Comparison of ENCODE assay signal across 1 cellular context in genomic region chr11:34915136-34916013, GRCh38.
A peak's percentile ranks its signal among the peaks of the same experiment; 100 is the strongest.
TF ChIP-seq lines count a peak whose summit lies in the region.

No MANE protein-coding gene starts in this region.

TF ChIP-seq in HepG2, 621 proteins besides CTCF, POLR2A, EP300 and RAD21 (continued from another document and continues in another):
- no peak for TF ChIP-seq TFAP4 (IDR thresholded peaks at IDR 0.05; ENCODE audit: borderline replicate concordance, low read depth)
- peak; percentile 26; the same call in 1 of the 2 replicates for TF ChIP-seq NR2F2 (IDR thresholded peaks at IDR 0.05; ENCODE audit: borderline replicate concordance, low read depth)
- no peak for TF ChIP-seq TGIF2 (CRISPR knock-in tag; IDR thresholded peaks at IDR 0.05)
- TF ChIP-seq ZNF225 (CRISPR knock-in tag; IDR thresholded peaks at IDR 0.05), result no peak
- no peak for TF ChIP-seq ZSCAN30 (CRISPR knock-in tag; IDR thresholded peaks at IDR 0.05)
- no peak for TF ChIP-seq GLMP (CRISPR knock-in tag; IDR thresholded peaks at IDR 0.05; ENCODE audit: borderline replicate concordance)
- no peak; the same call in 1 of the 2 replicates for TF ChIP-seq NFAT5 (CRISPR knock-in tag; IDR thresholded peaks at IDR 0.05)
- TF ChIP-seq ZNF34 (CRISPR knock-in tag; IDR thresholded peaks at IDR 0.05; ENCODE audit: borderline replicate concordance), result 0 out of 2 replicates have a peak, but pooled peaks have one; percentile 14
- TF ChIP-seq TOPORS (CRISPR knock-in tag; IDR thresholded peaks at IDR 0.05), result no peak
- peak; percentile 21; the same call in 1 of the 2 replicates for TF ChIP-seq NR2F6 (IDR thresholded peaks at IDR 0.05)
- no peak for TF ChIP-seq NR2F6 (CRISPR knock-in tag; IDR thresholded peaks at IDR 0.05)
- no peak for TF ChIP-seq WIZ (CRISPR knock-in tag; IDR thresholded peaks at IDR 0.05)
- TF ChIP-seq TBX2 (CRISPR knock-in tag; IDR thresholded peaks at IDR 0.05; ENCODE audit: borderline replicate concordance), result no peak
- TF ChIP-seq DRAP1 (CRISPR knock-in tag; IDR thresholded peaks at IDR 0.05), result no peak
- 0 out of 2 replicates have a peak, but pooled peaks have one; percentile 38 for TF ChIP-seq ARNT2 (CRISPR knock-in tag; IDR thresholded peaks at IDR 0.05; ENCODE audit: low read depth)
- TF ChIP-seq NFRKB (IDR thresholded peaks at IDR 0.05), result no peak
- TF ChIP-seq ZNF614 (CRISPR knock-in tag; IDR thresholded peaks at IDR 0.05; ENCODE audit: borderline replicate concordance), result peak; percentile 57; the same call in 1 of the 2 replicates
- 0 out of 2 replicates have a peak, but pooled peaks have one; percentile 43 for TF ChIP-seq HMG20A (CRISPR knock-in tag; IDR thresholded peaks at IDR 0.05; ENCODE audit: borderline replicate concordance)
- no peak for TF ChIP-seq RCOR2 (CRISPR knock-in tag; IDR thresholded peaks at IDR 0.05)
- TF ChIP-seq ZNF709 (CRISPR knock-in tag; IDR thresholded peaks at IDR 0.05), result peak; percentile 15; the same call in 1 of the 2 replicates
- TF ChIP-seq, protein P1, sequence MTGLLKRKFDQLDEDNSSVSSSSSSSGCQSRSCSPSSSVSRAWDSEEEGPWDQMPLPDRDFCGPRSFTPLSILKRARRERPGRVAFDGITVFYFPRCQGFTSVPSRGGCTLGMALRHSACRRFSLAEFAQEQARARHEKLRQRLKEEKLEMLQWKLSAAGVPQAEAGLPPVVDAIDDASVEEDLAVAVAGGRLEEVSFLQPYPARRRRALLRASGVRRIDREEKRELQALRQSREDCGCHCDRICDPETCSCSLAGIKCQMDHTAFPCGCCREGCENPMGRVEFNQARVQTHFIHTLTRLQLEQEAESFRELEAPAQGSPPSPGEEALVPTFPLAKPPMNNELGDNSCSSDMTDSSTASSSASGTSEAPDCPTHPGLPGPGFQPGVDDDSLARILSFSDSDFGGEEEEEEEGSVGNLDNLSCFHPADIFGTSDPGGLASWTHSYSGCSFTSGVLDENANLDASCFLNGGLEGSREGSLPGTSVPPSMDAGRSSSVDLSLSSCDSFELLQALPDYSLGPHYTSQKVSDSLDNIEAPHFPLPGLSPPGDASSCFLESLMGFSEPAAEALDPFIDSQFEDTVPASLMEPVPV (CRISPR knock-in tag; IDR thresholded peaks at IDR 0.05), result no peak
- TF ChIP-seq ZNF543 (CRISPR knock-in tag; IDR thresholded peaks at IDR 0.05), result no peak
- TF ChIP-seq ZNF407 (CRISPR knock-in tag; IDR thresholded peaks at IDR 0.05; ENCODE audit: not compliant biosample characterization), result peak; percentile 73
- no peak for TF ChIP-seq HNRNPH1 (optimal IDR thresholded peaks at IDR 0.05; ENCODE audit: low read depth, low read length)
- TF ChIP-seq SALL2 (CRISPR knock-in tag; IDR thresholded peaks at IDR 0.05), result no peak
- no peak for TF ChIP-seq MTERF4 (CRISPR knock-in tag; IDR thresholded peaks at IDR 0.05)
- TF ChIP-seq TBP (CRISPR knock-in tag; IDR thresholded peaks at IDR 0.05), result no peak
- TF ChIP-seq, protein P2, sequence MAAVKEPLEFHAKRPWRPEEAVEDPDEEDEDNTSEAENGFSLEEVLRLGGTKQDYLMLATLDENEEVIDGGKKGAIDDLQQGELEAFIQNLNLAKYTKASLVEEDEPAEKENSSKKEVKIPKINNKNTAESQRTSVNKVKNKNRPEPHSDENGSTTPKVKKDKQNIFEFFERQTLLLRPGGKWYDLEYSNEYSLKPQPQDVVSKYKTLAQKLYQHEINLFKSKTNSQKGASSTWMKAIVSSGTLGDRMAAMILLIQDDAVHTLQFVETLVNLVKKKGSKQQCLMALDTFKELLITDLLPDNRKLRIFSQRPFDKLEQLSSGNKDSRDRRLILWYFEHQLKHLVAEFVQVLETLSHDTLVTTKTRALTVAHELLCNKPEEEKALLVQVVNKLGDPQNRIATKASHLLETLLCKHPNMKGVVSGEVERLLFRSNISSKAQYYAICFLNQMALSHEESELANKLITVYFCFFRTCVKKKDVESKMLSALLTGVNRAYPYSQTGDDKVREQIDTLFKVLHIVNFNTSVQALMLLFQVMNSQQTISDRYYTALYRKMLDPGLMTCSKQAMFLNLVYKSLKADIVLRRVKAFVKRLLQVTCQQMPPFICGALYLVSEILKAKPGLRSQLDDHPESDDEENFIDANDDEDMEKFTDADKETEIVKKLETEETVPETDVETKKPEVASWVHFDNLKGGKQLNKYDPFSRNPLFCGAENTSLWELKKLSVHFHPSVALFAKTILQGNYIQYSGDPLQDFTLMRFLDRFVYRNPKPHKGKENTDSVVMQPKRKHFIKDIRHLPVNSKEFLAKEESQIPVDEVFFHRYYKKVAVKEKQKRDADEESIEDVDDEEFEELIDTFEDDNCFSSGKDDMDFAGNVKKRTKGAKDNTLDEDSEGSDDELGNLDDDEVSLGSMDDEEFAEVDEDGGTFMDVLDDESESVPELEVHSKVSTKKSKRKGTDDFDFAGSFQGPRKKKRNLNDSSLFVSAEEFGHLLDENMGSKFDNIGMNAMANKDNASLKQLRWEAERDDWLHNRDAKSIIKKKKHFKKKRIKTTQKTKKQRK (IDR thresholded peaks at IDR 0.05; ENCODE audit: low read length), result no peak
- peak; percentile 63; the same call in 1 of the 2 replicates for TF ChIP-seq ZBTB38 (CRISPR knock-in tag; IDR thresholded peaks at IDR 0.05)
- TF ChIP-seq ZKSCAN8 (CRISPR knock-in tag; IDR thresholded peaks at IDR 0.05; ENCODE audit: borderline replicate concordance), result peak; percentile 34; the same call in 1 of the 2 replicates
- no peak for TF ChIP-seq AHR (CRISPR knock-in tag; IDR thresholded peaks at IDR 0.05)
- no peak for TF ChIP-seq ZNF720 (CRISPR knock-in tag; IDR thresholded peaks at IDR 0.05)
- TF ChIP-seq ARID3A (IDR thresholded peaks at IDR 0.05; ENCODE audit: low read depth, low read length), result no peak
- no peak for TF ChIP-seq FOXA1 (IDR thresholded peaks at IDR 0.05)
- no peak for TF ChIP-seq FOXA1 (CRISPR knock-in tag; IDR thresholded peaks at IDR 0.05)
